In the genomic region with DNA sequence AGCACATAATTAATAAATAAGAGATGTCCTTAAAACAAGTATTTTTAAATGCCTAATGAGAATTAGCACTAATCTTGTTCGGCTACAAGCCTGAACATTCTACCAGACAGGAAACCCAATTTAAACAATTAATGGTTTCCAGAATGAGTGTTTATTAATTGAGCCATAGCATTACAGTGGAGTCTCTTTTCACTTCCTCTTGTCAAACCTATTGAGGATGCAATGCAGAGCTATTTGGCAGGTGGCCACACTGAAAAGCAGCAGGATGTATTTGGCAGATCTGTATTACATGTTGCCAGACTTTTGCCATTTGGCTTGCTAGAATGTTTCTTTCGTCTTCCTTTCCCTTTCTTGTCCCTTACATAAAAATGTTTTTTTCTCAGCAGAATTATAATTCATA, we compare ENCODE assay signal across 8 cellular contexts.
A peak's percentile ranks its signal among the peaks of the same experiment; 100 is the strongest.
DNase-seq lines count a peak whose midpoint lies in the region; ATAC-seq and TF ChIP-seq lines count a peak whose summit lies in the region.

No MANE protein-coding gene starts in this region.

- no peak overlapping the region for H3K4me2 ChIP-seq in GM23338

- H3K36me3 ChIP-seq in GM23338 (ENCODE audit: insufficient read depth) (no peaks in the 10 kb centered on the region), adipocyte (ENCODE audit: control insufficient read depth, insufficient read depth, low read length, severe bottlenecking) (no peaks in the 10 kb centered on the region), vagina (no peaks in the 10 kb centered on the region)

- H3K9me3 ChIP-seq in adipocyte (ENCODE audit: control insufficient read depth, low read length) (no peaks in the 10 kb centered on the region), vagina (no peaks in the 10 kb centered on the region)

- TF ChIP-seq POLR2A in vagina (IDR thresholded peaks at IDR 0.05) = no peak

- TF ChIP-seq CTCF in GM23338 (conservative IDR thresholded peaks at IDR 0.05; ENCODE audit: low read depth in 2 of 2) = no peak
- TF ChIP-seq CTCF in vagina (IDR thresholded peaks at IDR 0.05) = no peak

- no peak overlapping the region for H3K4me3 ChIP-seq in GM23338
- no peak overlapping the region for H3K4me3 ChIP-seq in adipocyte (ENCODE audit: low read length)
- no peak overlapping the region for H3K4me3 ChIP-seq in vagina

- H3K4me3 Mint-ChIP-seq in GM23338 = no peak overlapping the region

- no peaks in the 10 kb centered on the region for H4K20me1 ChIP-seq in GM23338 (replicated peaks; ENCODE audit: insufficient read depth)

- no peaks in the 10 kb centered on the region for H3K27me3 ChIP-seq in GM23338 (ENCODE audit: insufficient read depth)
- no peaks in the 10 kb centered on the region for H3K27me3 ChIP-seq in adipocyte (replicated peaks; ENCODE audit: control insufficient read depth, insufficient read depth, low read length)
- H3K27me3 ChIP-seq in vagina = no peaks in the 10 kb centered on the region

- H3K27me3 Mint-ChIP-seq in GM23338 (ENCODE audit: insufficient read depth, low read depth, poor library complexity) = peaks cover 2% of the 10 kb centered on the region

- no peaks in the 10 kb centered on the region for H3K36me3 Mint-ChIP-seq in GM23338 (ENCODE audit: low read depth)

- H3K9me3 Mint-ChIP-seq in GM23338 = no peaks in the 10 kb centered on the region

- H3K4me1 ChIP-seq in GM23338 (ENCODE audit: insufficient read depth) = no peaks in the 10 kb centered on the region
- peaks cover 3% of the 10 kb centered on the region for H3K4me1 ChIP-seq in adipocyte (ENCODE audit: control insufficient read depth, insufficient read depth, low read length)
- peaks cover 4% of the 10 kb centered on the region for H3K4me1 ChIP-seq in vagina

- intact Hi-C loops in vagina (cut with DNase I) = no loop called here

- H3K27ac Mint-ChIP-seq in GM23338 = no peak overlapping the region

- H3K4me1 Mint-ChIP-seq in GM23338 = no peaks in the 10 kb centered on the region

- H3F3A ChIP-seq in GM23338 (replicated peaks; ENCODE audit: low read depth) = no peaks in the 10 kb centered on the region

- H2AFZ ChIP-seq in GM23338 = no peak overlapping the region

- H3K79me2 ChIP-seq in GM23338 (replicated peaks; ENCODE audit: insufficient read depth) = no peaks in the 10 kb centered on the region

- H3K9ac ChIP-seq in adipocyte (ENCODE audit: low read length) = no peak overlapping the region

- ATAC-seq in GM18508 (IDR thresholded peaks at IDR 0.05; ENCODE audit: insufficient read depth, unreplicated experiment) = peak; percentile 68
- no peak for ATAC-seq in GM23338

- H3K9me2 ChIP-seq in GM23338 (ENCODE audit: insufficient read depth) = no peaks in the 10 kb centered on the region

- peak; percentile 13 for DNase-seq in GM23338 (ENCODE audit: low spot score)
- DNase-seq in M059J (ENCODE audit: low read depth) = peak; percentile 65
- DNase-seq in adipocyte (ENCODE audit: low read depth) = peak; percentile 47
- peak; percentile 56 for DNase-seq in ureter (ENCODE audit: low spot score)
- DNase-seq in vagina (ENCODE audit: extremely low spot score in 2 of 2) = no peak
- no peak for DNase-seq in NCI-H187 (lab: John Stamatoyannopoulos, UW)
- no peak for DNase-seq in activated gamma-delta T cell (lab: John Stamatoyannopoulos, UW)

- H3K27ac ChIP-seq in GM23338 (ENCODE audit: low read depth) (no peak overlapping the region), vagina (no peak overlapping the region)

TF ChIP-seq in GM23338, 12 proteins besides CTCF, POLR2A, EP300 and RAD21 (continues in another document):
- TF ChIP-seq ZNF331 (CRISPR knock-in tag; IDR thresholded peaks at IDR 0.05; ENCODE audit: low read depth) = no peak
- TF ChIP-seq POLR2AphosphoS5 (IDR thresholded peaks at IDR 0.05; ENCODE audit: low read depth) = no peak
- TF ChIP-seq JUNB (IDR thresholded peaks at IDR 0.05; ENCODE audit: unreplicated experiment) = no peak
- TF ChIP-seq EZH2 (IDR thresholded peaks at IDR 0.05; ENCODE audit: low read depth, unreplicated experiment) = no peak
- TF ChIP-seq CREB1 (CRISPR knock-in tag; IDR thresholded peaks at IDR 0.05; ENCODE audit: low read depth) = no peak
- TF ChIP-seq STAT1 (IDR thresholded peaks at IDR 0.05; ENCODE audit: unreplicated experiment) = no peak
- TF ChIP-seq, protein P1, sequence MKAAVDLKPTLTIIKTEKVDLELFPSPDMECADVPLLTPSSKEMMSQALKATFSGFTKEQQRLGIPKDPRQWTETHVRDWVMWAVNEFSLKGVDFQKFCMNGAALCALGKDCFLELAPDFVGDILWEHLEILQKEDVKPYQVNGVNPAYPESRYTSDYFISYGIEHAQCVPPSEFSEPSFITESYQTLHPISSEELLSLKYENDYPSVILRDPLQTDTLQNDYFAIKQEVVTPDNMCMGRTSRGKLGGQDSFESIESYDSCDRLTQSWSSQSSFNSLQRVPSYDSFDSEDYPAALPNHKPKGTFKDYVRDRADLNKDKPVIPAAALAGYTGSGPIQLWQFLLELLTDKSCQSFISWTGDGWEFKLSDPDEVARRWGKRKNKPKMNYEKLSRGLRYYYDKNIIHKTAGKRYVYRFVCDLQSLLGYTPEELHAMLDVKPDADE (IDR thresholded peaks at IDR 0.05) = no peak
- no peak for TF ChIP-seq EZH2phosphoT487 (IDR thresholded peaks at IDR 0.05; ENCODE audit: unreplicated experiment)
- no peak for TF ChIP-seq ZNF114 (CRISPR knock-in tag; IDR thresholded peaks at IDR 0.05)
- TF ChIP-seq, protein P2, sequence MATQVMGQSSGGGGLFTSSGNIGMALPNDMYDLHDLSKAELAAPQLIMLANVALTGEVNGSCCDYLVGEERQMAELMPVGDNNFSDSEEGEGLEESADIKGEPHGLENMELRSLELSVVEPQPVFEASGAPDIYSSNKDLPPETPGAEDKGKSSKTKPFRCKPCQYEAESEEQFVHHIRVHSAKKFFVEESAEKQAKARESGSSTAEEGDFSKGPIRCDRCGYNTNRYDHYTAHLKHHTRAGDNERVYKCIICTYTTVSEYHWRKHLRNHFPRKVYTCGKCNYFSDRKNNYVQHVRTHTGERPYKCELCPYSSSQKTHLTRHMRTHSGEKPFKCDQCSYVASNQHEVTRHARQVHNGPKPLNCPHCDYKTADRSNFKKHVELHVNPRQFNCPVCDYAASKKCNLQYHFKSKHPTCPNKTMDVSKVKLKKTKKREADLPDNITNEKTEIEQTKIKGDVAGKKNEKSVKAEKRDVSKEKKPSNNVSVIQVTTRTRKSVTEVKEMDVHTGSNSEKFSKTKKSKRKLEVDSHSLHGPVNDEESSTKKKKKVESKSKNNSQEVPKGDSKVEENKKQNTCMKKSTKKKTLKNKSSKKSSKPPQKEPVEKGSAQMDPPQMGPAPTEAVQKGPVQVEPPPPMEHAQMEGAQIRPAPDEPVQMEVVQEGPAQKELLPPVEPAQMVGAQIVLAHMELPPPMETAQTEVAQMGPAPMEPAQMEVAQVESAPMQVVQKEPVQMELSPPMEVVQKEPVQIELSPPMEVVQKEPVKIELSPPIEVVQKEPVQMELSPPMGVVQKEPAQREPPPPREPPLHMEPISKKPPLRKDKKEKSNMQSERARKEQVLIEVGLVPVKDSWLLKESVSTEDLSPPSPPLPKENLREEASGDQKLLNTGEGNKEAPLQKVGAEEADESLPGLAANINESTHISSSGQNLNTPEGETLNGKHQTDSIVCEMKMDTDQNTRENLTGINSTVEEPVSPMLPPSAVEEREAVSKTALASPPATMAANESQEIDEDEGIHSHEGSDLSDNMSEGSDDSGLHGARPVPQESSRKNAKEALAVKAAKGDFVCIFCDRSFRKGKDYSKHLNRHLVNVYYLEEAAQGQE (IDR thresholded peaks at IDR 0.05; ENCODE audit: unreplicated experiment) = no peak
- no peak for TF ChIP-seq NANOG (IDR thresholded peaks at IDR 0.05; ENCODE audit: borderline replicate concordance)

Comparison
In these comparisons a context has a peak if more than half of its experiments do, and no peak if none do; other contexts are left out.
1. DNase-seq: peak in GM23338 (single experiment), M059J (single experiment), adipocyte (single experiment) and ureter (single experiment); none in vagina (0 of 2), NCI-H187 (0 of 2) and activated gamma-delta T cell (single experiment).